In genomic region chrX:130575831-130576404, GRCh38 we compare ENCODE assay signal across 8 cellular contexts.
DNase-seq lines count a peak whose midpoint lies in the region; ATAC-seq and TF ChIP-seq lines count a peak whose summit lies in the region.

No MANE protein-coding gene starts in this region.

- intact Hi-C loops in dorsolateral prefrontal cortex (cut with DNase I), result loop anchor here in 1 of 2 donors (5.0 kb wide), 2 partner anchors 326 to 341 kb away; partner anchors contain the start of gene ENOX2

- DNase-seq in COR-L47 (lab: John Stamatoyannopoulos, UW) (peak; percentile 12), SJCRH30 (peak; percentile 18 to 60), dorsolateral prefrontal cortex (peak in 6 of 10 donors; percentile 16 to 48 (median 36)), myocyte (ENCODE audit: low read depth) (peak; percentile 39)

- no peaks in the 10 kb centered on the region for H3K9me3 ChIP-seq in SJCRH30 (replicated peaks)

- no peaks in the 10 kb centered on the region for H3K36me3 ChIP-seq in SJCRH30

- H3K27me3 ChIP-seq in SJCRH30, result no peaks in the 10 kb centered on the region
- H3K27me3 ChIP-seq in dorsolateral prefrontal cortex, result peaks cover 0 to 60% (median 18%) of the 10 kb centered on the region in 45 donors

- ATAC-seq in GM18861 (IDR thresholded peaks at IDR 0.05; ENCODE audit: unreplicated experiment) (peak; percentile 86), HG03175 (IDR thresholded peaks at IDR 0.05; ENCODE audit: unreplicated experiment) (peak; percentile 81), HG03025 (IDR thresholded peaks at IDR 0.05; ENCODE audit: low FRiP score, unreplicated experiment) (no peak), GM19455 (IDR thresholded peaks at IDR 0.05; ENCODE audit: unreplicated experiment) (no peak)

- H3K4me1 ChIP-seq in SJCRH30, result no peaks in the 10 kb centered on the region

- no peak overlapping the region for H3K4me3 ChIP-seq in SJCRH30
- H3K4me3 ChIP-seq in dorsolateral prefrontal cortex, result peak overlapping the region in 2 of 59 donors; percentile 6 to 8

- no peak overlapping the region for H3K27ac ChIP-seq in SJCRH30
- peak overlapping the region in 1 of 59 donors; percentile 23 for H3K27ac ChIP-seq in dorsolateral prefrontal cortex

- peak; percentile 38 to 79 (median 64) for TF ChIP-seq CTCF in dorsolateral prefrontal cortex (IDR thresholded peaks at IDR 0.05 in 54 of 56, conservative IDR thresholded peaks at IDR 0.05 in 2 of 56; ENCODE audit: low read depth in 1 of 56, partially characterized antibody in 56 of 56)

Comparison
In these comparisons a context has a peak if more than half of its experiments do, and no peak if none do; other contexts are left out.
1. ATAC-seq: peak in GM18861 (single experiment) and HG03175 (single experiment); none in HG03025 (single experiment) and GM19455 (single experiment).
2. Peak in every context shown above with its lines, with median percentiles within 50 percentile points of each other: DNase-seq.